In genomic region chr7:66902844-66903180, GRCh38 we compare ENCODE assay signal across 16 cellular contexts. TPM values are rescaled to one million over a fixed set of nuclear protein-coding genes. Genes with fewer than 3 reads are reported as not detected.
DNase-seq lines count a peak whose midpoint lies in the region; ATAC-seq, FAIRE-seq and TF ChIP-seq lines count a peak whose summit lies in the region.
"Had no signal": no experiment of that assay in that cellular context is flagged by ENCODE, and none has a peak within 500 bp of the region (broad histone marks: within the 10 kb centered on the region; RNA-seq: fewer than 3 reads in every experiment).

No MANE protein-coding gene starts in this region.

- peaks cover 35% of the 10 kb centered on the region; the same call in 2 of the 3 replicates for H3K36me3 ChIP-seq in K562 (ENCODE audit: control insufficient read depth, insufficient read depth, low read length)
- no peaks in the 10 kb centered on the region for H3K36me3 ChIP-seq in osteoblast (ENCODE audit: insufficient read depth, low read length)

- H4K5ac ChIP-seq in H9 (ENCODE audit: insufficient read length, low read depth, low read length): no peak overlapping the region

- POLR2A ChIA-PET in K562 (lab: Yijun Ruan, JAX): interaction anchor here (0.6 to 1.2 kb wide), 5 partner anchors 13 to 190 kb away, joined by 3 to 5 read pairs (median 3); no protein-coding TSS in a partner anchor

- H3K56ac ChIP-seq in H9 (ENCODE audit: insufficient read length, low read depth, low read length): no peak overlapping the region

- H3K36me3 Mint-ChIP-seq in H9 (ENCODE audit: insufficient read depth in 1 of 3, low read depth in 3 of 3): peaks cover 0 to 16% (median 11%) of the 10 kb centered on the region in 3 experiments; a peak in 4 of 7 replicates

- H3K14ac ChIP-seq in H9 (ENCODE audit: insufficient read depth, low read length): no peak overlapping the region

- no peak overlapping the region for H2BK12ac ChIP-seq in H9 (ENCODE audit: insufficient read length, low read depth, low read length)

- no peaks in the 10 kb centered on the region for H3K27me3 ChIP-seq in H9 (ENCODE audit: insufficient read depth, low read length)
- H3K27me3 ChIP-seq in K562 (ENCODE audit: control insufficient read depth in 2 of 2, insufficient read depth in 2 of 2, low read length in 2 of 2): no peaks in the 10 kb centered on the region
- no peaks in the 10 kb centered on the region for H3K27me3 ChIP-seq in osteoblast (ENCODE audit: insufficient read depth, low read length)

- no peak overlapping the region for H2BK20ac ChIP-seq in H9 (ENCODE audit: low read depth, low read length, poor library complexity, severe bottlenecking)

- no peaks in the 10 kb centered on the region for H3K27me3 Mint-ChIP-seq in H9 (ENCODE audit: low read depth)
- H3K27me3 Mint-ChIP-seq: CD4-positive, alpha-beta memory T cell had no signal

- H2AFZ ChIP-seq in H9 (ENCODE audit: low read length) (no peak overlapping the region), K562 (ENCODE audit: low read depth, low read length) (no peak overlapping the region), osteoblast (ENCODE audit: low read length) (no peak overlapping the region)
- H2AFZ ChIP-seq: GM23248 had no signal

- TF ChIP-seq EP300 in K562 (IDR thresholded peaks at IDR 0.05; ENCODE audit: low read length): no peak

- H3K4ac ChIP-seq in H9 (ENCODE audit: low read depth, low read length): no peak overlapping the region

- no TSS peak for BruUV-seq in K562 (replicated peaks; lab: Mats Ljungman, UMichigan)

- no peaks in the 10 kb centered on the region for H3K23me2 ChIP-seq in H9 (ENCODE audit: insufficient read length, low read depth, low read length, poor library complexity, severe bottlenecking)

- no peak for TF ChIP-seq POLR2A in K562 (conservative IDR thresholded peaks at IDR 0.05)

- no peak for ATAC-seq in K562

- TF ChIP-seq CTCF in H9 (conservative IDR thresholded peaks at IDR 0.05): no peak
- no peak for TF ChIP-seq CTCF in K562 (IDR thresholded peaks at IDR 0.05 in 2 of 3, conservative IDR thresholded peaks at IDR 0.05 in 1 of 3; ENCODE audit: insufficient read depth in 2 of 3, low read depth in 1 of 3, low read length in 3 of 3)
- no peak for TF ChIP-seq CTCF in osteoblast (IDR thresholded peaks at IDR 0.05; ENCODE audit: extremely low read depth, low read depth, low read length)

- H4K91ac ChIP-seq in H9 (ENCODE audit: insufficient read length, low read depth, low read length): no peak overlapping the region

- no peak overlapping the region for H2BK15ac ChIP-seq in H9 (ENCODE audit: low read depth, low read length)

- H3K27ac Mint-ChIP-seq in H9: no peak overlapping the region

- H3K18ac ChIP-seq in H9 (ENCODE audit: insufficient read length, low read depth, low read length): no peak overlapping the region

- peaks cover 0 to 9% of the 10 kb centered on the region in 2 experiments; a peak in 2 of 4 replicates for H3K4me1 Mint-ChIP-seq in H9

- H3K9me3 Mint-ChIP-seq in H9: no peaks in the 10 kb centered on the region
- H3K9me3 Mint-ChIP-seq: CD4-positive, alpha-beta memory T cell had no signal

- H3K79me1 ChIP-seq in H9 (ENCODE audit: insufficient read depth, low read depth, low read length, poor library complexity, severe bottlenecking): no peaks in the 10 kb centered on the region

- no peak overlapping the region for H2BK120ac ChIP-seq in H9 (ENCODE audit: low read depth, low read length, poor library complexity, severe bottlenecking)

- no peaks in the 10 kb centered on the region for H3K79me2 ChIP-seq in H9 (ENCODE audit: insufficient read depth, low read length)
- no peaks in the 10 kb centered on the region for H3K79me2 ChIP-seq in K562 (ENCODE audit: control insufficient read depth, insufficient read depth, low read length)
- no peaks in the 10 kb centered on the region for H3K79me2 ChIP-seq in osteoblast (ENCODE audit: insufficient read depth, low read length)

- in situ Hi-C loops in K562 (cut with MboI): no loop called here

- intact Hi-C loops in K562 (cut with micrococcal nuclease): no loop called here

- WGBS in H9 (ENCODE audit: extremely low coverage, insufficient read length, low lambda C conversion rate): no CpG with 5 or more reads among the region's 19 CpGs
- WGBS in K562 (ENCODE audit: insufficient coverage, low coverage, missing lambda C conversion rate): 91% methylated on average over 17 of the region's 19 CpGs

- H3K4me3 ChIP-seq in K562: no peak overlapping the region
- H3K4me3 ChIP-seq in osteoblast (ENCODE audit: insufficient read depth, low read length): no peak overlapping the region
- H3K4me3 ChIP-seq: GM23248 had no signal

- CTCF ChIA-PET in K562 (lab: Yijun Ruan, JAX; ENCODE audit: low intra/inter-chr PET ratio): no interaction called here

- H4K20me1 ChIP-seq in H9 (ENCODE audit: control insufficient read depth, insufficient read depth, insufficient read length) (no peaks in the 10 kb centered on the region), K562 (replicated peaks; ENCODE audit: control insufficient read depth, insufficient read depth, low read length) (no peaks in the 10 kb centered on the region), osteoblast (ENCODE audit: insufficient read depth, low read length) (no peaks in the 10 kb centered on the region)

- H3K4me1 ChIP-seq in H9 (ENCODE audit: insufficient read depth, low read length): no peaks in the 10 kb centered on the region
- H3K4me1 ChIP-seq in K562 (replicated peaks in 1 of 2; ENCODE audit: control insufficient read depth in 2 of 2, insufficient read depth in 2 of 2, low read length in 2 of 2): peaks cover 2 to 8% of the 10 kb centered on the region in 2 experiments; a peak in 4 of 5 replicates
- no peaks in the 10 kb centered on the region for H3K4me1 ChIP-seq in osteoblast (ENCODE audit: insufficient read depth, low read length)

- no peak overlapping the region for H3K4me3 Mint-ChIP-seq in H9
- H3K4me3 Mint-ChIP-seq: CD4-positive, alpha-beta memory T cell had no signal

- no peak for TF ChIP-seq RAD21 in K562 (CRISPR knock-in tag; conservative IDR thresholded peaks at IDR 0.05 in 1 of 2, IDR thresholded peaks at IDR 0.05 in 1 of 2)

- H3K4me2 ChIP-seq in H9 (ENCODE audit: insufficient read depth, insufficient read length, low read length) (no peak overlapping the region), K562 (ENCODE audit: insufficient read depth, low read length) (no peak overlapping the region), osteoblast (ENCODE audit: insufficient read depth, low read length) (no peak overlapping the region)

- H3K9ac ChIP-seq in H9 (ENCODE audit: extremely low read depth, insufficient read length, low read length) (no peak overlapping the region), K562 (ENCODE audit: insufficient read depth in 1 of 2, low read depth in 2 of 2, low read length in 2 of 2) (no peak overlapping the region)
- H3K9ac ChIP-seq: GM23248 had no signal

- no peak overlapping the region for H2BK5ac ChIP-seq in H9 (ENCODE audit: insufficient read length, low read length)

- no peak overlapping the region for H2AK5ac ChIP-seq in H9 (ENCODE audit: insufficient read length, low read length)

- H3K9me1 ChIP-seq in K562 (ENCODE audit: control insufficient read depth, insufficient read depth, low read length): no peaks in the 10 kb centered on the region

- FAIRE-seq in K562 (lab: Jason Lieb, UNC): no peak
- FAIRE-seq: G401.6, GM12892 had no signal

- no peak overlapping the region for H3K27ac ChIP-seq in H9 (ENCODE audit: insufficient read length, low read depth, low read length)
- no peak overlapping the region for H3K27ac ChIP-seq in K562 (ENCODE audit: extremely low read depth, low read depth, low read length)
- no peak overlapping the region for H3K27ac ChIP-seq in osteoblast (ENCODE audit: low read depth, low read length)
- H3K27ac ChIP-seq: GM23248 had no signal

- no peak overlapping the region for H3T11ph ChIP-seq in H9 (ENCODE audit: low read length)

- H4K8ac ChIP-seq in H9 (replicated peaks; ENCODE audit: insufficient read length, low read depth, low read length): no peak overlapping the region

- H3K9me3 ChIP-seq in H9 (ENCODE audit: control insufficient read depth, low read depth, low read length) (no peaks in the 10 kb centered on the region), K562 (replicated peaks; ENCODE audit: control insufficient read depth, insufficient read depth, low read depth, low read length) (no peaks in the 10 kb centered on the region), osteoblast (ENCODE audit: low read depth, low read length) (no peaks in the 10 kb centered on the region)

- DNase-seq in H9 (peak; percentile 29), K562 (ENCODE audit: extremely low read depth in 1 of 4, low spot score in 3 of 4) (no peak), osteoblast (ENCODE audit: insufficient read length, low spot score, missing footprints) (peak; percentile 55), NCI-H2171 (lab: John Stamatoyannopoulos, UW) (no peak), cerebellar nuclear complex (lab: John Stamatoyannopoulos, UW) (no peak)
- no peak for DNase-seq in stimulated activated naive CD4-positive, alpha-beta T cell (lab: John Stamatoyannopoulos, UW)
- DNase-seq: C1 segment of cervical spinal cord; Calu3; CD4-positive, alpha-beta memory T cell; COR-L47; DMS153; DND-41; GM23248; HCEC 1CT had no signal

- no peak overlapping the region for H3K23ac ChIP-seq in H9 (ENCODE audit: insufficient read length, low read depth, low read length)

TF ChIP-seq in K562, 482 proteins besides CTCF, POLR2A, EP300 and RAD21 (continues in another document):
- TF ChIP-seq ZNF431 (CRISPR knock-in tag; IDR thresholded peaks at IDR 0.05) (no peak), POLR2G (IDR thresholded peaks at IDR 0.05; ENCODE audit: low read depth, low read length) (peak; percentile 33; the same call in 1 of the 2 replicates), TRIM28 (IDR thresholded peaks at IDR 0.05) (no peak), NFIX (CRISPR knock-in tag; IDR thresholded peaks at IDR 0.05; ENCODE audit: low read depth) (no peak)

RNA-seq across cellular contexts. Expression of gene TMEM248, which starts 18.2 kb away (rescaled TPM):
- total RNA-seq in H9 (2021): 74.2 and 74.4 TPM in 2 replicates
- total RNA-seq in K562 (2011; cell fraction: chromatin; rRNA removed; ENCODE audit: low replicate concordance): 196 and 234 TPM in 2 replicates
- total RNA-seq in K562 (2011; cell fraction: nucleolus; rRNA removed): 184 and 220 TPM in 2 replicates
- 236 and 245 TPM in 2 replicates for total RNA-seq in K562 (2011; cell fraction: nucleoplasm; rRNA removed)
- 64.4 and 76.4 TPM in 2 replicates for total RNA-seq in K562 (2014; rRNA removed)
- total RNA-seq in K562 (2014; rRNA removed; fragmentation: Illumina TruSeq; extraction: Trizol): 57.6 and 58.0 TPM in 2 replicates
- total RNA-seq in K562 (2015; rRNA removed; fragmentation: Illumina TruSeq; extraction: Trizol): 78.0 and 78.4 TPM in 2 replicates
- total RNA-seq in K562 (2021): 107 and 108 TPM in 2 replicates
- polyA plus RNA-seq in K562 (2011; rRNA removed): 79.1 and 95.8 TPM in 2 replicates
- polyA plus RNA-seq in K562 (2011; cell fraction: cytosol; rRNA removed): 111 and 247 TPM in 2 replicates
- polyA plus RNA-seq in K562 (2011; cell fraction: nucleus; rRNA removed): 105 and 124 TPM in 2 replicates
- 51.5 and 64.1 TPM in 2 replicates for polyA plus RNA-seq in K562 (2012)
- polyA plus RNA-seq in K562 (2014; fragmentation: Illumina TruSeq; extraction: Trizol): 109 and 132 TPM in 2 replicates
- 1 to 10 TPM; 6.3 to 8.2 TPM for polyA plus RNA-seq in K562 (2014; fragmentation: Nextera tagmentation; extraction: Ambion mirVana)
- 63.2 and 85.8 TPM in 2 replicates for polyA plus RNA-seq in K562 (2014; rRNA removed)
- polyA minus RNA-seq in K562 (2011; rRNA and poly(A)+ RNA removed): 89.8 and 153 TPM in 2 replicates
- polyA minus RNA-seq in K562 (2011; cell fraction: cytosol; rRNA and poly(A)+ RNA removed): 63.9 and 95.8 TPM in 2 replicates
- polyA minus RNA-seq in K562 (2011; cell fraction: nucleus; rRNA and poly(A)+ RNA removed): 27.6 and 38.8 TPM in 2 replicates
- total RNA-seq in osteoblast: 118 and 131 TPM in 2 replicates

Comparison
In these comparisons a context has a peak if more than half of its experiments do, and no peak if none do; other contexts are left out.
1. DNase-seq: peak in H9 (single experiment) and osteoblast (single experiment); none in K562 (0 of 4), stimulated activated naive CD4-positive, alpha-beta T cell (0 of 6), NCI-H2171 (single experiment) and cerebellar nuclear complex (0 of 2).